Comparison of ENCODE assay signal across 9 cellular contexts in the genomic region with DNA sequence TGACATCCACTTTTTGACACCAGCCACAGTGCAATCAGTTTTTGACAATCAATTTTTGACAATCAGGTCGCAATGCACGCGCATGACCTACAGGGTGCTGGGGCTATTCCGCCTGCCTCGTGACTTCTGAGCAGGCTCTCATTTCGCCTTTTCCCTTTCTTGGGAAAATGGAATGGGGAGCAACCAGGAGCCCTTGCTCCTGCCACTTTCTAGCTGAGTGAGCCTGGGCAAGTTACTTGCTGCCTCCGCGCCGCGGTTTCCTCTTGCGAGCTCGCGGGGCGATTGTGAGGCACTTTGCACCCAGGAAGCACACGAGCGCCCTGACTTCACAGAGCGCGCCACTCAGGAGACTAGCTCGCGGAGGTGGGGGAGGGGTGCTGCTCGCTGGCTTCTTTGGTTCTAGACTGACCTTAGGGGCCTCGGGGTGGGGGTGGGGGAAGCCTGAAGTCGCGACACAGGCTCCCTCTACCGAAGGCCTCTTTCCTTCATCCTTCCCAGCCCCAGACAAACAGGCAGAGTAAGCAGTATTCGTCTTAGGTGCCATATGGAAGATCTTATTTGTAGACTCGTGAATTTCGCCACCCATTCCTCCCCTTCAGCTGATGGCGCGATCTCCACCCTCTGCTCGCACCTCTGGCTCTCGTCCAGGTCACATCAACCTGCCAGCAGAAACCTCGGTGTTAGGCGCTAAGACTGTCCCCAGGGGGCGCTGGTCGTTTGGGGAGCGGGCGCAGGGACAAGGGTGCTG. TPM values are rescaled to one million over a fixed set of nuclear protein-coding genes. Genes with fewer than 3 reads are reported as not detected.
DNase-seq lines count a peak whose midpoint lies in the region; ATAC-seq and TF ChIP-seq lines count a peak whose summit lies in the region.
"Had no signal": no experiment of that assay in that cellular context is flagged by ENCODE, and none has a peak within 500 bp of the region (broad histone marks: within the 10 kb centered on the region; RNA-seq: fewer than 3 reads in every experiment).

No MANE protein-coding gene starts in this region.

- H3K4me1 ChIP-seq in cardiac muscle cell (ENCODE audit: low read depth) (no peaks in the 10 kb centered on the region), parathyroid adenoma (peaks cover 11% of the 10 kb centered on the region), thymus (ENCODE audit: control insufficient read depth, insufficient read depth, low read length) (peaks cover 5% of the 10 kb centered on the region)

- H3K27me3 ChIP-seq in MG63 (no peaks in the 10 kb centered on the region), cardiac muscle cell (no peaks in the 10 kb centered on the region), parathyroid adenoma (ENCODE audit: control insufficient read depth, insufficient read depth, low read length) (no peaks in the 10 kb centered on the region), thymus (ENCODE audit: control insufficient read depth, insufficient read depth) (no peaks in the 10 kb centered on the region)

- H3K4me3 ChIP-seq in MG63 (no peak overlapping the region), cardiac muscle cell (peak overlapping the region; percentile 23), parathyroid adenoma (ENCODE audit: low read depth, low read length) (peak overlapping the region; percentile 14), thymus (ENCODE audit: low read length) (peak overlapping the region; percentile 47)
- H3K4me3 ChIP-seq: SK-N-MC had no signal

- H3K9ac ChIP-seq in parathyroid adenoma = no peak overlapping the region

- peak; percentile 77 for DNase-seq in CD14-positive monocyte (ENCODE audit: low spot score)
- peak; percentile 74 for DNase-seq in MG63
- peak; percentile 60 to 80 for DNase-seq in SW 1271 (lab: John Stamatoyannopoulos, UW)
- DNase-seq in activated naive CD8-positive, alpha-beta T cell treated with anti-CD3 and anti-CD28 coated beads, Interleukin-2, amount 50 U/mL, for 16 hours (ENCODE audit: low read depth, low spot score) = peak; percentile 78
- DNase-seq in cardiac muscle cell (ENCODE audit: low read depth in 1 of 2, low spot score in 1 of 2) = peak; percentile 88 to 92

- H3K27ac Mint-ChIP-seq in CD14-positive monocyte = peak overlapping the region in 6 of 7 donors; percentile 15 to 78 (median 52)

- ATAC-seq in GM21528 (IDR thresholded peaks at IDR 0.05; ENCODE audit: low FRiP score, unreplicated experiment) = peak; percentile 72

- TF ChIP-seq CTCF in CD14-positive monocyte (IDR thresholded peaks at IDR 0.05) (peak; percentile 92), cardiac muscle cell (IDR thresholded peaks at IDR 0.05; ENCODE audit: low read depth, low read length) (peak; percentile 89), parathyroid adenoma (IDR thresholded peaks at IDR 0.05) (peak; percentile 95)

- 4% methylated on average over 38 of the region's 38 CpGs for WGBS in thymus

- H3K9me3 ChIP-seq in MG63 (no peaks in the 10 kb centered on the region), cardiac muscle cell (ENCODE audit: low read depth) (no peaks in the 10 kb centered on the region), parathyroid adenoma (ENCODE audit: control insufficient read depth, low read length) (no peaks in the 10 kb centered on the region), thymus (ENCODE audit: control insufficient read depth) (no peaks in the 10 kb centered on the region)

- H3K4me3 Mint-ChIP-seq in CD14-positive monocyte = peak overlapping the region; percentile 86 to 93

- H3K4me2 ChIP-seq in parathyroid adenoma (ENCODE audit: low read length) = peak overlapping the region; percentile 47

- peak overlapping the region; percentile 78 for H2AFZ ChIP-seq in parathyroid adenoma

- H3K79me2 ChIP-seq in parathyroid adenoma = peaks cover 10% of the 10 kb centered on the region

- no peak overlapping the region for H3K27ac ChIP-seq in cardiac muscle cell
- H3K27ac ChIP-seq in parathyroid adenoma = no peak overlapping the region
- H3K27ac ChIP-seq in thymus (ENCODE audit: low read depth) = peak overlapping the region; percentile 85
- H3K27ac ChIP-seq: SK-N-MC had no signal

- intact Hi-C loops in CD14-positive monocyte (cut with micrococcal nuclease) = loop anchor here (2.0 to 5.0 kb wide), 3 partner anchors 34 to 64 kb away; a partner anchor contains a TSS

- peaks cover 28% of the 10 kb centered on the region for H3K4me1 Mint-ChIP-seq in CD14-positive monocyte

- H3K27me3 Mint-ChIP-seq in CD14-positive monocyte (ENCODE audit: low read depth in 3 of 3) = peaks cover 2 to 11% (median 10%) of the 10 kb centered on the region in 3 donors

- peaks cover 0 to 3% (median 0%) of the 10 kb centered on the region in 7 donors for H3K9me3 Mint-ChIP-seq in CD14-positive monocyte

- peaks cover 27 to 36% of the 10 kb centered on the region in 2 donors for H3K36me3 Mint-ChIP-seq in CD14-positive monocyte

- H3K36me3 ChIP-seq in MG63 = peaks cover 16% of the 10 kb centered on the region
- H3K36me3 ChIP-seq in cardiac muscle cell = no peaks in the 10 kb centered on the region
- H3K36me3 ChIP-seq in parathyroid adenoma (ENCODE audit: control insufficient read depth, insufficient read depth, low read length) = no peaks in the 10 kb centered on the region
- no peaks in the 10 kb centered on the region for H3K36me3 ChIP-seq in thymus (ENCODE audit: control insufficient read depth, insufficient read depth)

RNA-seq across cellular contexts. Expression of a gene that starts 4.6 kb away (rescaled TPM):
- polyA plus RNA-seq in CD14-positive monocyte (under 1 TPM in 1 of 2 donors, not detected in 1; 0.11 TPM), cardiac muscle cell (3.5 and 3.8 TPM in 2 replicates), thymus (0.27 TPM)
- total RNA-seq in MG63 (2014; rRNA removed; shearing (Covaris generic); ENCODE audit: low replicate concordance) = not detected in 2 replicates
- total RNA-seq in cardiac muscle cell = 0.32 and 0.39 TPM in 2 replicates

RNA-seq across cellular contexts. Expression of a gene that starts 10.6 kb away (rescaled TPM):
- polyA plus RNA-seq in CD14-positive monocyte = 10 to 100 TPM; 22.1 to 23.1 TPM
- total RNA-seq in MG63 (2014; rRNA removed; shearing (Covaris generic); ENCODE audit: low replicate concordance) = 24.5 and 32.3 TPM in 2 replicates
- 24.5 and 28.0 TPM in 2 replicates for total RNA-seq in cardiac muscle cell
- 16.9 and 20.0 TPM in 2 replicates for polyA plus RNA-seq in cardiac muscle cell
- polyA plus RNA-seq in thymus = 19.7 TPM

RNA-seq across cellular contexts. Expression of a gene that starts 25.3 kb away (rescaled TPM):
- polyA plus RNA-seq in CD14-positive monocyte (1 to 10 TPM; 1.6 to 1.9 TPM), cardiac muscle cell (35.4 and 74.4 TPM in 2 replicates), thymus (18.9 TPM)
- 204 and 214 TPM in 2 replicates for total RNA-seq in MG63 (2014; rRNA removed; shearing (Covaris generic); ENCODE audit: low replicate concordance)
- total RNA-seq in cardiac muscle cell = 36.0 and 55.7 TPM in 2 replicates

RNA-seq across cellular contexts. Expression of a gene that starts 34.6 kb away (rescaled TPM):
- polyA plus RNA-seq in CD14-positive monocyte (10 to 100 TPM; 15.6 to 21.9 TPM), cardiac muscle cell (85.4 and 89.3 TPM in 2 replicates), thymus (54.2 TPM)
- total RNA-seq in MG63 (2014; rRNA removed; shearing (Covaris generic); ENCODE audit: low replicate concordance) = 17.6 and 25.0 TPM in 2 replicates
- total RNA-seq in cardiac muscle cell = 51.2 and 62.9 TPM in 2 replicates

RNA-seq across cellular contexts. Expression of a gene that starts 42.4 kb away (rescaled TPM):
- polyA plus RNA-seq in CD14-positive monocyte = 10 to 100 TPM; 59.7 to 87.6 TPM
- total RNA-seq in MG63 (2014; rRNA removed; shearing (Covaris generic); ENCODE audit: low replicate concordance) = 35.6 and 66.5 TPM in 2 replicates
- total RNA-seq in cardiac muscle cell = 84.6 and 87.4 TPM in 2 replicates
- polyA plus RNA-seq in cardiac muscle cell = 150 and 156 TPM in 2 replicates
- polyA plus RNA-seq in thymus = 52.6 TPM
